In the genomic region with DNA sequence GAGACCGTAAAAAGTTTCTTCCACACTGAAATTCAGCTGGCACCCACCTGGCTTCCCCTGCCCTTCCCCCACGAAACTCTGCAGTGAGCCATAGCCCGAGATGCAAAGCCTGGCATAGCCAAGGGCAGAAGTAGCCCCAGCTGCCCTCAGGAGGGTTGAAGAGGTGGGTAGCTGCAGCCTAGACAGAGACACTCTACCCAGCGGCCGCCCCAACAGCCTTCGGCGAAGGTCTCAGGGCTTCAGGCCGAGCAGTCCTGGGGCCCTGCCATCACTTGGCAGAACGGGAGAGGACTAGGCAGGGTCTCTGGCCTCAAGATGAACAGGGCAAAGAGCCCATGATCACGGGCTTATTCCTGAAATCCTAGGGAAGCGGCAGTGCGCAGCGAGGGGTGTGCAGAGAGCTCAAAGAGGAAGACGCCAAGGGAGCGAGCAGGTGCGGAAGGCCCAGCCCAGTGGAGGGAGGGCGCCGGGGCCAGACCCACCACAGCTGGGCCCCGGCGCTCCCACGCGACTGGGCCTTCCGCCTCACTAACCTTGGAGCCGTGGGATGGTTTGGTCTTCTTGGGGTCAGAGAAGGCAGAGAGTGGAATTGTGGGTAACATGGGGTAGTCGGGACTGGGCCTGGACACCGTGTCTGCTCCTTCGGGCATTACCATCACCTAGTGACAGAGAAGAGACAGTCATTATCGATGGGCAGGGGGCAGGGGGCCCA, we compare ENCODE assay signal across 13 cellular contexts.
"Had no signal": no experiment of that assay in that cellular context is flagged by ENCODE, and none has a peak within 500 bp of the region (broad histone marks: within the 10 kb centered on the region; RNA-seq: fewer than 3 reads in every experiment).

No MANE protein-coding gene starts in this region.

- H3K9me3 ChIP-seq: esophagus muscularis mucosa, thyroid gland, vagina had no signal

- ATAC-seq: activated CD8-positive, alpha-beta T cell treated with anti-CD3 and anti-CD28 coated beads, Interleukin-2, amount 10 ng/mL, durations not matched to agents 7 days and 5 days; activated naive CD8-positive, alpha-beta T cell treated with anti-CD3 and anti-CD28 coated beads, Interleukin-2, amount 50 U/mL, for 24 hours; left lobe of liver had no signal

- DNase-seq: activated CD4-positive, alpha-beta T cell treated with anti-CD3 and anti-CD28 coated beads for 1 hour; activated CD8-positive, alpha-beta memory T cell treated with anti-CD3 and anti-CD28 coated beads, Interleukin-2, amount 50 U/mL, for 48 hours; activated CD8-positive, alpha-beta T cell treated with anti-CD3 and anti-CD28 coated beads, Interleukin-2, amount 10 ng/mL, durations not matched to agents 7 days and 5 days; activated naive CD8-positive, alpha-beta T cell treated with anti-CD3 and anti-CD28 coated beads, Interleukin-2, amount 50 U/mL, for 24 hours; cerebellar nuclear complex; mesenchymal stem cell; retina; T-helper 9 cell; thyroid gland had no signal

- H3K27me3 Mint-ChIP-seq: activated naive CD8-positive, alpha-beta T cell treated with anti-CD3 and anti-CD28 coated beads, Interleukin-2, amount 50 U/mL, for 24 hours had no signal

- H3K27ac Mint-ChIP-seq: activated CD8-positive, alpha-beta T cell treated with anti-CD3 and anti-CD28 coated beads, Interleukin-2, amount 10 ng/mL, durations not matched to agents 7 days and 5 days; activated naive CD8-positive, alpha-beta T cell treated with anti-CD3 and anti-CD28 coated beads, Interleukin-2, amount 50 U/mL, for 24 hours had no signal

- H3K4me3 Mint-ChIP-seq: activated CD8-positive, alpha-beta T cell treated with anti-CD3 and anti-CD28 coated beads, Interleukin-2, amount 10 ng/mL, durations not matched to agents 7 days and 5 days; activated naive CD8-positive, alpha-beta T cell treated with anti-CD3 and anti-CD28 coated beads, Interleukin-2, amount 50 U/mL, for 24 hours had no signal

- H3K4me1 Mint-ChIP-seq: activated naive CD8-positive, alpha-beta T cell treated with anti-CD3 and anti-CD28 coated beads, Interleukin-2, amount 50 U/mL, for 24 hours had no signal

- H3K9me3 Mint-ChIP-seq: activated naive CD8-positive, alpha-beta T cell treated with anti-CD3 and anti-CD28 coated beads, Interleukin-2, amount 50 U/mL, for 24 hours had no signal

- H3K27me3 ChIP-seq: esophagus muscularis mucosa, thyroid gland, vagina had no signal

- FAIRE-seq: astrocyte had no signal

- H3K4me3 ChIP-seq: esophagus muscularis mucosa, thyroid gland, vagina had no signal
